Comparison of ENCODE assay signal across 8 cellular contexts in genomic region chr1:103525607-103526507, GRCh38. TPM values are rescaled to one million over a fixed set of nuclear protein-coding genes. Genes with fewer than 3 reads are reported as not detected.
DNase-seq lines count a peak whose midpoint lies in the region; ATAC-seq and TF ChIP-seq lines count a peak whose summit lies in the region.

RNPC3 (plus strand) TSS chr1:103525699; CDS start chr1:103526071, 372 bp downstream.

- no peaks in the 10 kb centered on the region for H3K27me3 ChIP-seq in duodenal mucosa (ENCODE audit: control insufficient read depth in 1 of 2, insufficient read depth in 2 of 2, low read length in 2 of 2)

- POLR2A ChIA-PET in activated CD4-positive, alpha-beta memory T cell treated with anti-CD3 and anti-CD28 coated beads for 36 hours (lab: Charles Lee): interaction anchor here (1.5 kb wide), 1 partner anchor 25 kb away, joined by 3 read pairs; no protein-coding TSS in a partner anchor

- no peaks in the 10 kb centered on the region for H3K9me3 Mint-ChIP-seq in CD14-positive monocyte
- no peaks in the 10 kb centered on the region for H3K9me3 Mint-ChIP-seq in activated CD4-positive, alpha-beta memory T cell treated with anti-CD3 and anti-CD28 coated beads for 36 hours

- H3K9me3 ChIP-seq in duodenal mucosa (ENCODE audit: control insufficient read depth in 1 of 2, low read length in 2 of 2): no peaks in the 10 kb centered on the region

- H3K27ac ChIP-seq in duodenal mucosa (ENCODE audit: low read depth, low read length): peak within 1 kb of the TSS; percentile 96

- H3K4me3 Mint-ChIP-seq in CD14-positive monocyte: peak within 1 kb of the TSS; percentile 98 to 100
- peak within 1 kb of the TSS; percentile 98 for H3K4me3 Mint-ChIP-seq in activated CD4-positive, alpha-beta memory T cell treated with anti-CD3 and anti-CD28 coated beads for 36 hours

- H3K36me3 Mint-ChIP-seq in CD14-positive monocyte: peaks cover 15 to 25% of the 10 kb centered on the region in 2 donors
- peaks cover 15% of the 10 kb centered on the region for H3K36me3 Mint-ChIP-seq in activated CD4-positive, alpha-beta memory T cell treated with anti-CD3 and anti-CD28 coated beads for 36 hours

- H3K27me3 Mint-ChIP-seq in CD14-positive monocyte (ENCODE audit: low read depth in 3 of 3): peaks cover 0 to 3% (median 0%) of the 10 kb centered on the region in 3 donors
- H3K27me3 Mint-ChIP-seq in activated CD4-positive, alpha-beta memory T cell treated with anti-CD3 and anti-CD28 coated beads for 36 hours: no peaks in the 10 kb centered on the region

- TF ChIP-seq CTCF in CD14-positive monocyte (IDR thresholded peaks at IDR 0.05) (no peak), lower leg skin (IDR thresholded peaks at IDR 0.05) (no peak)

- H3K9ac ChIP-seq in duodenal mucosa (ENCODE audit: low read depth in 1 of 2, low read length in 2 of 2): peak within 1 kb of the TSS; percentile 76 to 98

- H3K4me3 ChIP-seq in duodenal mucosa (ENCODE audit: low read depth in 1 of 2, low read length in 2 of 2): peak within 1 kb of the TSS; percentile 87 to 95
- H3K4me3 ChIP-seq in lower leg skin (ENCODE audit: low read depth, poor library complexity, severe bottlenecking): peak within 1 kb of the TSS; percentile 97

- peaks cover 40% of the 10 kb centered on the region for H3K4me1 Mint-ChIP-seq in CD14-positive monocyte
- H3K4me1 Mint-ChIP-seq in activated CD4-positive, alpha-beta memory T cell treated with anti-CD3 and anti-CD28 coated beads for 36 hours (ENCODE audit: low read depth): peaks cover 39% of the 10 kb centered on the region

- ATAC-seq in GM19397 (IDR thresholded peaks at IDR 0.05; ENCODE audit: unreplicated experiment) (peak; percentile 79), HG03571 (IDR thresholded peaks at IDR 0.05; ENCODE audit: unreplicated experiment) (peak; percentile 78)

- peak within 1 kb of the TSS; percentile 99 to 100 (median 100) for H3K27ac Mint-ChIP-seq in CD14-positive monocyte
- peak within 1 kb of the TSS; percentile 99 for H3K27ac Mint-ChIP-seq in activated CD4-positive, alpha-beta memory T cell treated with anti-CD3 and anti-CD28 coated beads for 36 hours

- TF ChIP-seq POLR2A in lower leg skin (IDR thresholded peaks at IDR 0.05): no peak

- 0 to 1% methylated on average over 45 to 46 of the region's 62 CpGs for WGBS in lower leg skin, 2 donors

- peak; percentile 86 for DNase-seq in CD14-positive monocyte (ENCODE audit: low spot score)
- peak; percentile 96 for DNase-seq in NCI-H82 (lab: John Stamatoyannopoulos, UW)
- peak; percentile 88 for DNase-seq in activated CD4-positive, alpha-beta memory T cell treated with anti-CD3 and anti-CD28 coated beads for 36 hours
- DNase-seq in lower leg skin (ENCODE audit: low spot score in 2 of 2): peak; percentile 87 to 97
- peak; percentile 75 to 83 for DNase-seq in stimulated activated CD4-positive, alpha-beta T cell treated with anti-CD3 and anti-CD28 coated beads, Interleukin-4, amount 100 ng/mL, for 48 hours (ENCODE audit: low read depth in 2 of 2)

- intact Hi-C loops in CD14-positive monocyte (cut with micrococcal nuclease) (no loop called here), lower leg skin (cut with DNase I; ENCODE audit: low total_unique reads) (no loop called here)
- intact Hi-C loops in activated CD4-positive, alpha-beta memory T cell treated with anti-CD3 and anti-CD28 coated beads for 36 hours (cut with micrococcal nuclease): no loop called here

- peaks cover 8 to 11% of the 10 kb centered on the region in 2 donors for H3K36me3 ChIP-seq in duodenal mucosa (ENCODE audit: control insufficient read depth in 1 of 2, insufficient read depth in 2 of 2, low read length in 2 of 2)

- CTCF ChIA-PET in activated CD4-positive, alpha-beta memory T cell treated with anti-CD3 and anti-CD28 coated beads for 36 hours (lab: Charles Lee): interaction anchor here (4.0 kb wide), 1 partner anchor 11 kb away, joined by 25 read pairs; no protein-coding TSS in a partner anchor

- H3K4me1 ChIP-seq in duodenal mucosa (ENCODE audit: control insufficient read depth in 1 of 2, insufficient read depth in 2 of 2, low read length in 2 of 2): peaks cover 22 to 35% of the 10 kb centered on the region in 2 donors

RNA-seq across cellular contexts. Expression of gene RNPC3, which starts in this region (rescaled TPM):
- 1 to 10 TPM; 8.0 to 9.1 TPM for polyA plus RNA-seq in CD14-positive monocyte
- total RNA-seq in activated CD4-positive, alpha-beta memory T cell treated with anti-CD3 and anti-CD28 coated beads for 36 hours: 10 to 100 TPM; 13.9 to 16.4 TPM
- total RNA-seq in lower leg skin: 10 to 100 TPM; 17.7 to 33.8 (median 19.7) TPM

Comparison
In these comparisons a context has a peak if more than half of its experiments do, and no peak if none do; other contexts are left out.
1. Peak in every context shown above with its lines: DNase-seq, ATAC-seq, H3K4me3 ChIP-seq and H3K27ac ChIP-seq.